ENCODE assay signal across 1 cellular context in genomic region chr4:168309781-168310180, GRCh38.
TF ChIP-seq lines count a peak whose summit lies in the region.

No MANE protein-coding gene starts in this region.

TF ChIP-seq in GM23338, 12 proteins besides CTCF, POLR2A, EP300 and RAD21 (continued from another document):
- TF ChIP-seq ZNF462 (CRISPR knock-in tag; IDR thresholded peaks at IDR 0.05) (no peak), NANOG (IDR thresholded peaks at IDR 0.05; ENCODE audit: borderline replicate concordance) (no peak), JUNB (IDR thresholded peaks at IDR 0.05; ENCODE audit: unreplicated experiment) (no peak), EZH2phosphoT487 (IDR thresholded peaks at IDR 0.05; ENCODE audit: unreplicated experiment) (no peak), ZNF114 (CRISPR knock-in tag; IDR thresholded peaks at IDR 0.05) (no peak)
